In the genomic region with DNA sequence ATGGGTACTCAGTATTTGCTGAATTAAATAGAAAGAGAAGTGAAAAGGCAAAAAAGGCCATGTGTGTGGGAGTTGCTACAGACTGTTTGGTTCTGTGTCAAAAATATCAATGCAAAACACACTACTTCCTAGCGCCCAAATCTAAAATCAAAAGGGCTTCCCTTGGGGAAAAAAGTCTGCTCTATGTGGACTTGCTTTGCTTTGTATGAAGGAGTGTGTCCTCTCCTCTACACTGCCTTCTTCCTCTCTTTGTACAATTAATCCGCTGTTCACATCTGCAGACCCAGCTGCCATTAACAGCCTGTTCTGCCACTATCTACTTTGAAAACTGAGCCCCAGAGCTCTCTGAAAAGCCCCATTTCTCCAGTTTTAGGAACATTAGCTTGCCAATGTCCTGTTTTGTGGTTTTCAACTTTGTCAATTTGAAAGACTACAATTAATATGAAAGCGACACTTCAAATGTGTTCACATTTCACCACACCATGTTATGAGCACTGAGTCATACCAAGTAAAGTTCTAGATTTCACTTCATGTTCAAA, we compare ENCODE assay signal across 8 cellular contexts.
DNase-seq lines count a peak whose midpoint lies in the region; ATAC-seq and TF ChIP-seq lines count a peak whose summit lies in the region.

No MANE protein-coding gene starts in this region.

- no peaks in the 10 kb centered on the region for H3K79me2 ChIP-seq in Karpas-422 (ENCODE audit: low read length)

- TF ChIP-seq POLR2A in ovary (IDR thresholded peaks at IDR 0.05), result no peak

- H3K36me3 ChIP-seq in Karpas-422 (ENCODE audit: insufficient read depth, low read length), result no peaks in the 10 kb centered on the region
- no peaks in the 10 kb centered on the region for H3K36me3 ChIP-seq in BE2C
- H3K36me3 ChIP-seq in ovary, result no peaks in the 10 kb centered on the region
- peaks cover 4% of the 10 kb centered on the region; the same call in 1 of the 2 replicates for H3K36me3 ChIP-seq in WERI-Rb-1

- H3K4me3 ChIP-seq in Karpas-422 (ENCODE audit: low read length) (peak overlapping the region; percentile 26; the same call in 1 of the 2 replicates), BE2C (ENCODE audit: low read depth, low read length) (no peak overlapping the region), ovary (no peak overlapping the region), WERI-Rb-1 (ENCODE audit: low read depth, low read length) (no peak overlapping the region)

- no peak for TF ChIP-seq EP300 in ovary (IDR thresholded peaks at IDR 0.05)

- WGBS in ovary, 3 donors, result 70 to 77% (median 70%) methylated on average over 3 of the region's 3 CpGs

- H3K27me3 ChIP-seq in Karpas-422 (ENCODE audit: low read length) (no peaks in the 10 kb centered on the region), BE2C (no peaks in the 10 kb centered on the region), ovary (no peaks in the 10 kb centered on the region), WERI-Rb-1 (ENCODE audit: insufficient read depth, low read depth, severe bottlenecking) (no peaks in the 10 kb centered on the region)

- no peak overlapping the region for H3K9ac ChIP-seq in Karpas-422 (ENCODE audit: low read length)

- DNase-seq in Karpas-422 (peak; percentile 59), germinal center (ENCODE audit: low spot score) (peak; percentile 7), BE2C (no peak), NCI-H526 treated with DMSO at 0.1 percent for 48 hours (lab: John Stamatoyannopoulos, UW) (no peak), ovary (no peak), WERI-Rb-1 (no peak)

- H3K9me2 ChIP-seq in Karpas-422 (replicated peaks; ENCODE audit: insufficient read depth, low read length), result no peaks in the 10 kb centered on the region

- intact Hi-C loops in ovary (cut with DNase I), result no loop called here

- peaks cover 19% of the 10 kb centered on the region for H3K4me1 ChIP-seq in Karpas-422 (ENCODE audit: low read length)
- H3K4me1 ChIP-seq in BE2C, result no peaks in the 10 kb centered on the region
- H3K4me1 ChIP-seq in ovary (ENCODE audit: insufficient read depth), result no peaks in the 10 kb centered on the region

- H3K9me3 ChIP-seq in Karpas-422 (ENCODE audit: low read length) (no peaks in the 10 kb centered on the region), BE2C (no peaks in the 10 kb centered on the region), ovary (no peaks in the 10 kb centered on the region), WERI-Rb-1 (ENCODE audit: severe bottlenecking) (no peaks in the 10 kb centered on the region)

- no peak for TF ChIP-seq CTCF in BE2C (IDR thresholded peaks at IDR 0.05; ENCODE audit: low read depth, low read length)
- no peak for TF ChIP-seq CTCF in ovary (IDR thresholded peaks at IDR 0.05)
- TF ChIP-seq CTCF in WERI-Rb-1 (IDR thresholded peaks at IDR 0.05; ENCODE audit: low read depth, low read length), result no peak

- H3K27ac ChIP-seq in Karpas-422 (ENCODE audit: low read length) (peak overlapping the region; percentile 56), ovary (no peak overlapping the region), WERI-Rb-1 (no peak overlapping the region)

- ATAC-seq in GM18511 (IDR thresholded peaks at IDR 0.05; ENCODE audit: unreplicated experiment) (peak; percentile 89), GM21723 (IDR thresholded peaks at IDR 0.05; ENCODE audit: unreplicated experiment) (peak; percentile 89)

- H4K20me1 ChIP-seq in Karpas-422 (ENCODE audit: insufficient read depth, low read depth, low read length), result no peaks in the 10 kb centered on the region

- no peak overlapping the region for H2AFZ ChIP-seq in Karpas-422 (ENCODE audit: low read length)

- H3K4me2 ChIP-seq in Karpas-422 (ENCODE audit: low read depth, low read length, poor library complexity, severe bottlenecking), result peak overlapping the region; percentile 46

Comparison
In these comparisons a context has a peak if more than half of its experiments do, and no peak if none do; other contexts are left out.
1. DNase-seq: peak in Karpas-422 (single experiment) and germinal center (single experiment); none in BE2C (single experiment), NCI-H526 treated with DMSO at 0.1 percent for 48 hours (single experiment), ovary (0 of 5) and WERI-Rb-1 (single experiment).